In genomic region chr15:71559616-71560015, GRCh38 we compare ENCODE assay signal across 28 cellular contexts.
DNase-seq lines count a peak whose midpoint lies in the region; ATAC-seq and TF ChIP-seq lines count a peak whose summit lies in the region.
"Had no signal": no experiment of that assay in that cellular context is flagged by ENCODE, and none has a peak within 500 bp of the region (broad histone marks: within the 10 kb centered on the region; RNA-seq: fewer than 3 reads in every experiment).

No MANE protein-coding gene starts in this region.

- H3K4me1 ChIP-seq in PC-3 (ENCODE audit: insufficient read depth, low read length): peaks cover 40% of the 10 kb centered on the region
- H3K4me1 ChIP-seq in skeletal muscle satellite cell (ENCODE audit: control insufficient read depth, insufficient read depth, low read length): peaks cover 30% of the 10 kb centered on the region
- H3K4me1 ChIP-seq: BLaER1 treated with 17β-estradiol and CSF1 and Interleukin-3, amounts not matched to agents 10 nM and 100 nM; Caco-2 had no signal

- peak overlapping the region; percentile 8; the same call in 1 of the 2 replicates for H3K4me2 ChIP-seq in PC-3 (ENCODE audit: low read length)
- H3K4me2 ChIP-seq in skeletal muscle satellite cell (ENCODE audit: low read length): peak overlapping the region; percentile 36
- H3K4me2 ChIP-seq: BLaER1 treated with 17β-estradiol and CSF1 and Interleukin-3, amounts not matched to agents 10 nM and 100 nM; GM23338 had no signal

- peak overlapping the region; percentile 43 for H3K27ac ChIP-seq in PC-3 (ENCODE audit: low read length)
- H3K27ac ChIP-seq in epithelial cell of prostate: peak overlapping the region; percentile 73
- H3K27ac ChIP-seq: BLaER1 treated with 17β-estradiol and CSF1 and Interleukin-3, amounts not matched to agents 10 nM and 100 nM; HL-60; SK-N-MC had no signal

- ATAC-seq in PC-3 (no peak), GM19035 (IDR thresholded peaks at IDR 0.05; ENCODE audit: unreplicated experiment) (no peak)
- ATAC-seq: HepG2, Panc1, Right ventricle myocardium inferior had no signal

- H3F3A ChIP-seq in PC-3 (ENCODE audit: low read length, unreplicated experiment): peaks cover 5% of the 10 kb centered on the region

- POLR2A ChIA-PET in PC-3 (lab: Charles Lee; ENCODE audit: unreplicated experiment): no interaction called here

- peaks cover 3% of the 10 kb centered on the region; the same call in 1 of the 2 replicates for H4K20me1 ChIP-seq in PC-3 (ENCODE audit: low read length)
- H4K20me1 ChIP-seq: BLaER1 treated with 17β-estradiol and CSF1 and Interleukin-3, amounts not matched to agents 10 nM and 100 nM had no signal

- intact Hi-C loops in PC-3 (cut with micrococcal nuclease): loop anchor here (10.0 kb wide), 1 partner anchor 245 kb away; no protein-coding TSS in a partner anchor

- H3K27me3 ChIP-seq in PC-3 (ENCODE audit: low read length) (no peaks in the 10 kb centered on the region), skeletal muscle satellite cell (ENCODE audit: control insufficient read depth, insufficient read depth, low read length) (no peaks in the 10 kb centered on the region)
- H3K27me3 ChIP-seq: BLaER1 treated with 17β-estradiol and CSF1 and Interleukin-3, amounts not matched to agents 10 nM and 100 nM had no signal

- TF ChIP-seq CTCF in PC-3 (conservative IDR thresholded peaks at IDR 0.05; ENCODE audit: low read depth, low read length): no peak

- CTCF ChIA-PET in PC-3 (lab: Charles Lee): no interaction called here

- H3K36me3 ChIP-seq in PC-3 (ENCODE audit: low read depth, low read length) (peaks cover 6% of the 10 kb centered on the region; the same call in 1 of the 2 replicates), skeletal muscle satellite cell (ENCODE audit: insufficient read depth, low read length) (no peaks in the 10 kb centered on the region)
- H3K36me3 ChIP-seq: BLaER1 treated with 17β-estradiol and CSF1 and Interleukin-3, amounts not matched to agents 10 nM and 100 nM; HAP-1 had no signal

- H3K9me2 ChIP-seq in PC-3 (replicated peaks; ENCODE audit: low read length): no peaks in the 10 kb centered on the region

- no peaks in the 10 kb centered on the region for H3K79me2 ChIP-seq in PC-3 (ENCODE audit: low read length)

- DNase-seq in EL (peak; percentile 41), PC-3 (peak; percentile 45), epithelial cell of prostate (ENCODE audit: low read depth, low spot score) (no peak), ecto neural progenitor cell (ENCODE audit: low spot score) (no peak), GF-D8 (lab: John Stamatoyannopoulos, UW) (no peak)
- DNase-seq: ACHN; Caco-2; CD4-positive, alpha-beta memory T cell; DND-41; GDM1; KBM-7; NCI-H1105 treated with DMSO at 0.1 percent for 48 hours; NCI-H2029 treated with DMSO at 0.1 percent for 48 hours; NCI-H2171; NCI-H345; NCI-H524; NCI-H774; NK-92 treated with Interleukin-12 subunit alpha and Interleukin-12 subunit beta, amount 100 ng/mL, for 24 hours had no signal

- no peak overlapping the region for H2AFZ ChIP-seq in PC-3 (ENCODE audit: low read length)
- H2AFZ ChIP-seq: GM23338 had no signal

- H3K9ac ChIP-seq in PC-3 (ENCODE audit: low read length): no peak overlapping the region
- H3K9ac ChIP-seq in skeletal muscle satellite cell (ENCODE audit: low read depth, low read length): no peak overlapping the region
- H3K9ac ChIP-seq: BLaER1 treated with 17β-estradiol and CSF1 and Interleukin-3, amounts not matched to agents 10 nM and 100 nM had no signal

- H3K4me3 ChIP-seq in PC-3 (ENCODE audit: low read length) (no peak overlapping the region), skeletal muscle satellite cell (ENCODE audit: low read length) (no peak overlapping the region)
- H3K4me3 ChIP-seq: BLaER1 treated with 17β-estradiol and CSF1 and Interleukin-3, amounts not matched to agents 10 nM and 100 nM; GM23338; HAP-1; SK-N-MC had no signal

- BruUV-seq in PC-3 (replicated peaks; lab: Mats Ljungman, UMichigan): no TSS peak

- H3K9me3 ChIP-seq in PC-3 (ENCODE audit: low read length): no peaks in the 10 kb centered on the region
- no peaks in the 10 kb centered on the region for H3K9me3 ChIP-seq in skeletal muscle satellite cell (replicated peaks; ENCODE audit: low read length)
- H3K9me3 ChIP-seq: Caco-2, HAP-1 had no signal

Comparison
In these comparisons a context has a peak if more than half of its experiments do, and no peak if none do; other contexts are left out.
1. DNase-seq: peak in EL (single experiment) and PC-3 (single experiment); none in epithelial cell of prostate (single experiment), ecto neural progenitor cell (single experiment) and GF-D8 (single experiment).